Comparison of ENCODE assay signal across 8 cellular contexts in the genomic region with DNA sequence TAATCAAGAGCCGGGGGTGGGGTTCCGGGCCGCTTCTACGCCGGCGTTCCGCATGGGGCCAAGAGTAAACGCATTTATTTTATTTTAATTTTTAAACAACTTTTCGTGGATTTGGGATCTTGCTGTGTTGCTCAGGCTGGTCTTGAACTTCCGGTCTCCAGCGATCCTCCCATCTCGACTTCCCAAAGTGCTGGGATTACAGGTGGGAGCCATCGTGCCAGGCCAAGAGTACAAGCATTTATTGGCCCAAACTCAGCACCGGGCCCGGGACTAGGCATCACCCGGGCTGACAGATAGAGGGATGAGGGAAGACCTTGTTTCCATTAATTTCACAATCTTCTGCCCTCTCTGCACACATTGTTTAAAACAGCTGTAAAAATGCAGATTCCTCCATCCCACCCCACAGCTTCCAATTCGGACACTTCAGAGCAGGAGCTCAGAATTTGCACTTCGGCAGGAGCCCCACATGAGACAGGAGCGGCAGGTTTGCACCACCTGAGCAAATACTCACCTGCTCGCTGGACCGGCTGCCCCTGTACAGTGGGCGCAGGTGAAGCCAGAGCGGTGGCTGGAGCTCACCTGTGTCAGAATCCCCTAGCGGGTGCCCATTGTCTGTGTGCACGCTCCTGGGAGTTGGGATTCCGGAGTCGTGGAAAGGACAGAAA. TPM values are rescaled to one million over a fixed set of nuclear protein-coding genes. Genes with fewer than 3 reads are reported as not detected.
A peak's percentile ranks its signal among the peaks of the same experiment; 100 is the strongest.
DNase-seq lines count a peak whose midpoint lies in the region; ATAC-seq and TF ChIP-seq lines count a peak whose summit lies in the region.

No MANE protein-coding gene starts in this region.

- intact Hi-C loops in dorsolateral prefrontal cortex (cut with DNase I): no loop called here

- DNase-seq in DMS153 (lab: John Stamatoyannopoulos, UW) (peak; percentile 65), NB4 (ENCODE audit: low read depth) (no peak), dorsolateral prefrontal cortex (no peak), osteocyte (ENCODE audit: extremely low spot score, unreplicated experiment) (no peak), NCI-H128 (lab: John Stamatoyannopoulos, UW; ENCODE audit: unreplicated experiment) (no peak)

- no peaks in the 10 kb centered on the region for H3K27me3 ChIP-seq in dorsolateral prefrontal cortex

- H3K36me3 Mint-ChIP-seq in osteocyte (ENCODE audit: unreplicated experiment): no peaks in the 10 kb centered on the region

- H3K27me3 Mint-ChIP-seq in osteocyte (ENCODE audit: unreplicated experiment): peaks cover 7% of the 10 kb centered on the region

- peaks cover 14% of the 10 kb centered on the region for H3K4me1 Mint-ChIP-seq in osteocyte (ENCODE audit: unreplicated experiment)

- H3K4me3 Mint-ChIP-seq in osteocyte (ENCODE audit: unreplicated experiment): peak overlapping the region; percentile 59

- no peak overlapping the region for H3K27ac Mint-ChIP-seq in osteocyte (ENCODE audit: unreplicated experiment)

- H3K27ac ChIP-seq in dorsolateral prefrontal cortex: no peak overlapping the region

- ATAC-seq in HG02571 (IDR thresholded peaks at IDR 0.05; ENCODE audit: unreplicated experiment) (no peak), GM21423 (IDR thresholded peaks at IDR 0.05; ENCODE audit: unreplicated experiment) (no peak), GM18907 (IDR thresholded peaks at IDR 0.05; ENCODE audit: unreplicated experiment) (no peak)

- TF ChIP-seq POLR2A in NB4 (IDR thresholded peaks at IDR 0.05; ENCODE audit: extremely low read depth, insufficient read length): no peak

- H3K9me3 Mint-ChIP-seq in osteocyte (ENCODE audit: unreplicated experiment): no peaks in the 10 kb centered on the region

- peak overlapping the region; percentile 52 for H3K4me3 ChIP-seq in NB4 (ENCODE audit: low read depth, low read length)
- peak overlapping the region; percentile 31 to 90 (median 74) for H3K4me3 ChIP-seq in dorsolateral prefrontal cortex

- no peak for TF ChIP-seq CTCF in NB4 (IDR thresholded peaks at IDR 0.05; ENCODE audit: low read depth, low read length)
- no peak for TF ChIP-seq CTCF in dorsolateral prefrontal cortex (IDR thresholded peaks at IDR 0.05 in 54 of 56, conservative IDR thresholded peaks at IDR 0.05 in 2 of 56; ENCODE audit: low read depth in 1 of 56, partially characterized antibody in 56 of 56)
- TF ChIP-seq CTCF in osteocyte (IDR thresholded peaks at IDR 0.05): no peak

RNA-seq across cellular contexts. Expression of gene GINS2, which starts 0.7 kb away (rescaled TPM):
- total RNA-seq in dorsolateral prefrontal cortex: 1 to 10 TPM in 113 of 120 experiments, under 1 TPM in 7; 0.61 to 8.5 (median 2.2) TPM
- total RNA-seq in osteocyte: 4.2 and 5.7 TPM in 2 replicates
